In the genomic region with DNA sequence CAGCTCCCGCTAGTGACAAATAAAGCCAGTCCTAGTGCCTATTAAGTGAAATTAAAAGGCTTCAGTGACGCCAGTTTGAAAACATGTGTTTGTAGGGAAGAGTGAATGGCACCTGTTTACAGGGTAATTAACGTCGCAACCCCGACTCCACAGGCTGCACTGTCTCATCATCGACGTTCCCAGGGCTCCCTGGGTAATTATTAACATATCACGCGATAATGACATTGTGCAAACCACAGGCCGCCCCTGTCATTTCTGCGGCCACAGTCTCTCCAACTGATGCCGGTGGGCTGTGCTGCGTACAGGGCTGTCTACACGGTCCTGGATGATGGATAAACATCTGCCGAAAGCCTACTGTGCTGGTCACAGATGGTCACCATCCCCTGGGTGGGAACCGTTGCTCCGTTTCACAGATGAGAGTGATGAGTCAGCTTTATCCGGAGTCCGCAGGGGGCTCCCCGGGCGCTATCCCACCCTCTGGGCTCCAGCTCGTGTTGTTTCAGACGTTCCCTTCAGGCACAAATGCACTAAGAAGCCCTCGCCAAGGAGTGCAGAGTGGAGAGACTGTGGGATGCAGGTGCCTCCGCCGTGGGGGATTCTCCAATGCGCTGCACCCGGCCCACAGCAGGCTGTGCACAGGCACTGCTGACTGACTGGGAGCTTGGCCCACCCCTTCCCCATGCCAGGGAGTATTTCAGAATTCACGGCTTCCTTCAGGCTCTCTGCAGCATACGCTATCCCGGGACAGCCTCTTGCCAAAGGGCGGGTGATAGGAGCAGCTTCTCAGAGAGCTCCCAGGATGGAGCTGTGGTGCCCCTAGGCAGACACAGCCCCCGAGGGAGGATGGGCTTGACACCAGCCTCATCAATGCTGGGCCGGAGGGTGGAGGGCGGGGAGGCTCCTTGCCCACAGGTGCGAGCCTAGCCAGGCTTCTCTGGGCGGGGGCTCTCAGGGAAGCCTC, we compare ENCODE assay signal across 14 cellular contexts.
DNase-seq lines count a peak whose midpoint lies in the region; ATAC-seq and TF ChIP-seq lines count a peak whose summit lies in the region.
"Had no signal": no experiment of that assay in that cellular context is flagged by ENCODE, and none has a peak within 500 bp of the region (broad histone marks: within the 10 kb centered on the region; RNA-seq: fewer than 3 reads in every experiment).

No MANE protein-coding gene starts in this region.

- H3K4me1 Mint-ChIP-seq in neural progenitor cell, result peaks cover 18% of the 10 kb centered on the region
- H3K4me1 Mint-ChIP-seq: IgD-negative memory B cell; stimulated activated naive B cell treated with anti-CD40 and anti-IgM and Interleukin-4, amounts not matched to agents 10 μg/mL and 1 μg/mL and 100 μg/mL, for 72 hours had no signal

- H3K4me3 ChIP-seq in neural progenitor cell (no peak overlapping the region), OCI-LY7 (ENCODE audit: low read depth, low read length, poor library complexity, severe bottlenecking) (no peak overlapping the region)
- H3K4me3 ChIP-seq: uterus had no signal

- peaks cover 2% of the 10 kb centered on the region for H3K36me3 Mint-ChIP-seq in neural progenitor cell
- H3K36me3 Mint-ChIP-seq: IgD-negative memory B cell; stimulated activated naive B cell treated with anti-CD40 and anti-IgM and Interleukin-4, amounts not matched to agents 10 μg/mL and 1 μg/mL and 100 μg/mL, for 72 hours had no signal

- POLR2A ChIA-PET in OCI-LY7 (lab: Charles Lee), result no interaction called here

- no peaks in the 10 kb centered on the region for H3K27me3 ChIP-seq in neural progenitor cell
- H3K27me3 ChIP-seq: uterus had no signal

- no peak overlapping the region for H2AFZ ChIP-seq in neural progenitor cell (replicated peaks)
- H2AFZ ChIP-seq in OCI-LY7 (ENCODE audit: low read length), result no peak overlapping the region

- ATAC-seq in GM18498 (IDR thresholded peaks at IDR 0.05; ENCODE audit: unreplicated experiment) (no peak), GM19452 (IDR thresholded peaks at IDR 0.05; ENCODE audit: unreplicated experiment) (no peak)
- ATAC-seq: stimulated activated naive B cell treated with anti-CD40 and anti-IgM and Interleukin-4, amounts not matched to agents 10 μg/mL and 1 μg/mL and 100 μg/mL, for 72 hours had no signal

- H3K27me3 Mint-ChIP-seq in neural progenitor cell (ENCODE audit: insufficient read depth, low read depth), result no peaks in the 10 kb centered on the region
- H3K27me3 Mint-ChIP-seq: IgD-negative memory B cell had no signal

- no peaks in the 10 kb centered on the region for H4K20me1 ChIP-seq in neural progenitor cell (ENCODE audit: low read depth)
- H4K20me1 ChIP-seq in OCI-LY7 (ENCODE audit: insufficient read depth, low read length), result no peaks in the 10 kb centered on the region

- H3K4me2 ChIP-seq in neural progenitor cell, result no peak overlapping the region
- H3K4me2 ChIP-seq in OCI-LY7 (ENCODE audit: low read length), result no peak overlapping the region

- no peaks in the 10 kb centered on the region for H3K9me3 ChIP-seq in neural progenitor cell (ENCODE audit: low read depth)
- no peaks in the 10 kb centered on the region for H3K9me3 ChIP-seq in OCI-LY7 (ENCODE audit: low read length)
- H3K9me3 ChIP-seq: uterus had no signal

- H3K4me1 ChIP-seq in neural progenitor cell, result no peaks in the 10 kb centered on the region
- H3K4me1 ChIP-seq in OCI-LY7 (ENCODE audit: insufficient read depth, low read length, poor library complexity, severe bottlenecking), result no peaks in the 10 kb centered on the region
- H3K4me1 ChIP-seq: uterus had no signal

- H3K36me3 ChIP-seq in neural progenitor cell (no peaks in the 10 kb centered on the region), OCI-LY7 (ENCODE audit: insufficient read depth, low read length) (no peaks in the 10 kb centered on the region)
- H3K36me3 ChIP-seq: uterus had no signal

- H3K9ac ChIP-seq in neural progenitor cell, result no peak overlapping the region

- peaks cover 2% of the 10 kb centered on the region for H3K9me3 Mint-ChIP-seq in neural progenitor cell
- H3K9me3 Mint-ChIP-seq: stimulated activated naive B cell treated with anti-CD40 and anti-IgM and Interleukin-4, amounts not matched to agents 10 μg/mL and 1 μg/mL and 100 μg/mL, for 72 hours had no signal

- no peak overlapping the region for H3K4me3 Mint-ChIP-seq in neural progenitor cell
- H3K4me3 Mint-ChIP-seq: IgD-negative memory B cell; stimulated activated naive B cell treated with anti-CD40 and anti-IgM and Interleukin-4, amounts not matched to agents 10 μg/mL and 1 μg/mL and 100 μg/mL, for 72 hours had no signal

- BruUV-seq in OCI-LY7 (replicated peaks; lab: Mats Ljungman, UMichigan), result no TSS peak

- TF ChIP-seq CTCF in neural progenitor cell (IDR thresholded peaks at IDR 0.05) (no peak), OCI-LY7 (conservative IDR thresholded peaks at IDR 0.05; ENCODE audit: low read length) (no peak)

- peak; percentile 86 for DNase-seq in COR-L47 (lab: John Stamatoyannopoulos, UW)
- DNase-seq in NCI-H146 treated with DMSO at 0.1 percent for 48 hours (lab: John Stamatoyannopoulos, UW; ENCODE audit: unreplicated experiment), result peak; percentile 60
- DNase-seq in astrocyte of the hippocampus (ENCODE audit: low read depth, low spot score), result peak; percentile 20
- DNase-seq in neural progenitor cell (ENCODE audit: low spot score), result no peak
- no peak for DNase-seq in NCI-H524 treated with DMSO at 0.1 percent for 48 hours (lab: John Stamatoyannopoulos, UW)
- DNase-seq in OCI-LY7 (ENCODE audit: low spot score), result no peak
- DNase-seq: activated CD4-positive, CD25-positive, alpha-beta regulatory T cell treated with anti-CD3 and anti-CD28 coated beads, Interleukin-2, amount 50 U/mL, for 72 hours; NCI-H1092; RPMI8226; stimulated activated naive B cell treated with anti-CD40 and anti-IgM and Interleukin-4, amounts not matched to agents 10 μg/mL and 1 μg/mL and 100 μg/mL, for 72 hours; uterus had no signal

- no peaks in the 10 kb centered on the region for H3K79me2 ChIP-seq in neural progenitor cell (ENCODE audit: low read depth)
- H3K79me2 ChIP-seq in OCI-LY7 (ENCODE audit: insufficient read depth, low read depth, low read length), result no peaks in the 10 kb centered on the region

- CTCF ChIA-PET in OCI-LY7 (lab: Charles Lee; ENCODE audit: unreplicated experiment), result no interaction called here

- peaks cover 7% of the 10 kb centered on the region for H3F3A ChIP-seq in neural progenitor cell (ENCODE audit: low read depth)

- H3K9me2 ChIP-seq in OCI-LY7 (ENCODE audit: insufficient read depth, low read length), result no peaks in the 10 kb centered on the region

- H3K27ac Mint-ChIP-seq in neural progenitor cell, result peak overlapping the region; percentile 17
- H3K27ac Mint-ChIP-seq: IgD-negative memory B cell; stimulated activated naive B cell treated with anti-CD40 and anti-IgM and Interleukin-4, amounts not matched to agents 10 μg/mL and 1 μg/mL and 100 μg/mL, for 72 hours had no signal

- no peak overlapping the region for H3K27ac ChIP-seq in neural progenitor cell
- H3K27ac ChIP-seq in OCI-LY7 (ENCODE audit: low read depth, low read length, poor library complexity, severe bottlenecking), result no peak overlapping the region

- intact Hi-C loops in OCI-LY7 (cut with micrococcal nuclease; ENCODE audit: unreplicated experiment), result no loop called here

Comparison
In these comparisons a context has a peak if more than half of its experiments do, and no peak if none do; other contexts are left out.
1. DNase-seq: peak in COR-L47 (single experiment), NCI-H146 treated with DMSO at 0.1 percent for 48 hours (single experiment) and astrocyte of the hippocampus (single experiment); none in neural progenitor cell (single experiment), NCI-H524 treated with DMSO at 0.1 percent for 48 hours (single experiment) and OCI-LY7 (single experiment).